ENCODE assay signal across 1 cellular context in genomic region chr6:147244832-147245231, GRCh38.
TF ChIP-seq lines count a peak whose summit lies in the region.

No MANE protein-coding gene starts in this region.

TF ChIP-seq in WTC11, 78 proteins besides CTCF, POLR2A, EP300 and RAD21 (continued from another document):
- TF ChIP-seq, protein P1, sequence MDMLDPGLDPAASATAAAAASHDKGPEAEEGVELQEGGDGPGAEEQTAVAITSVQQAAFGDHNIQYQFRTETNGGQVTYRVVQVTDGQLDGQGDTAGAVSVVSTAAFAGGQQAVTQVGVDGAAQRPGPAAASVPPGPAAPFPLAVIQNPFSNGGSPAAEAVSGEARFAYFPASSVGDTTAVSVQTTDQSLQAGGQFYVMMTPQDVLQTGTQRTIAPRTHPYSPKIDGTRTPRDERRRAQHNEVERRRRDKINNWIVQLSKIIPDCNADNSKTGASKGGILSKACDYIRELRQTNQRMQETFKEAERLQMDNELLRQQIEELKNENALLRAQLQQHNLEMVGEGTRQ (CRISPR knock-in tag; IDR thresholded peaks at IDR 0.05) = no peak
- no peak for TF ChIP-seq IRF1 (CRISPR knock-in tag; IDR thresholded peaks at IDR 0.05)
TF ChIP-seq in WTC11: peak in this region for 0.
